Comparison of ENCODE assay signal across 9 cellular contexts in the genomic region with DNA sequence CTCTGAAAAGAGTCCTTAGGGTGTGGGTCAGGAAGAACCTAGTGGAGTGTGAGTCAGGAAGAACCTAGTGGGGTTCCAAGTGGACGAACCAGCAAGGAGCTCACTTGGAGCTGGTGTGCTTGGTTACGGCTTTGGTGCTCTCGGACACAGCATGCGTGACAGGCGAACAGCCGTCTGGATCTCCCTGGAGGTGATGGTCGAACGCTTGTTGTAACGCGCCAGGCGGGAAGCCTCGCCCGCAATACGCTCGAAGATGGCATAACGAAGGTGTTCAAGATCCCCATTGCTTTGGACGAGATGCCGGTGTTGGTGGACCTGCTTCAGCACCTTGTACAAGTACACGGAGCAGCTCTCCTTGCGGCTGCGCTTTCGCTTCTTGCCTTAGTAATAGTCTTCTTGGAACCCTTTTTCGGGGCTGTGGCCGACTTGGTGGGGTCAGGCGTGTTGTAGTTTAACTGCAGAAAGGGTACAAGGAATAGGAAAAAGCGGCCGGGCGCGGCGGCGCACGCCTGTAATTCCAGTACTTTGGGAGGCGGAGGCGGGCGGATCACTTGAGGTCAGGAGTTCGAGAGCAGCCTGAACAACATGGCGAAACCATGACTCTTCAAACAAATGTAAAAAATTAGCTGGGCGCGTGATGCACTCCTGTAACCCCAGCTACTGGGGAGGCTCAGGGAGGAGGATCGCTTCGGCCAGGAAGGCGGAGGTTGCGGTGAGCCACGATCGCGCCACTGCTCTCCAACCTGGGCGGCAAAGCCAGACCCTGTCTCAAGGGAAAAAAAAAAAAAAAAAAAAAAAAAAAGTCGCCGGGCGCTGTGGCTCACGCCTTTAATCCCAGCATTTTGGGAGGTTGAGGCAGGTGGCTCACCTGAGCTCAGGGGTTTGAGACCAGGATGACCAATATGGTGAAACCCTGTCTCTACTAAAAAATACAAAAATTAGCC. TPM values are rescaled to one million over a fixed set of nuclear protein-coding genes. Genes with fewer than 3 reads are reported as not detected.
DNase-seq lines count a peak whose midpoint lies in the region; ATAC-seq and TF ChIP-seq lines count a peak whose summit lies in the region.
"Had no signal": no experiment of that assay in that cellular context is flagged by ENCODE, and none has a peak within 500 bp of the region (broad histone marks: within the 10 kb centered on the region; RNA-seq: fewer than 3 reads in every experiment).

No MANE protein-coding gene starts in this region.

- DNase-seq in ELR (ENCODE audit: low read depth) = peak; percentile 54
- peak in 2 of 3 donors; percentile 54 to 57 for DNase-seq in Peyer's patch
- no peak for DNase-seq in neural progenitor cell (ENCODE audit: low spot score)
- no peak for DNase-seq in NK-92 (lab: John Stamatoyannopoulos, UW; ENCODE audit: unreplicated experiment)

- no peak overlapping the region for H2AFZ ChIP-seq in neural progenitor cell (replicated peaks)

- ATAC-seq in HG02852 (IDR thresholded peaks at IDR 0.05; ENCODE audit: unreplicated experiment) (no peak), GM19023 (IDR thresholded peaks at IDR 0.05; ENCODE audit: unreplicated experiment) (no peak), GM18502 (IDR thresholded peaks at IDR 0.05; ENCODE audit: poor library complexity, unreplicated experiment) (no peak)

- peaks cover 6% of the 10 kb centered on the region for H3K36me3 Mint-ChIP-seq in neural progenitor cell

- H3K9me3 ChIP-seq in Peyer's patch (no peaks in the 10 kb centered on the region), duodenal mucosa (ENCODE audit: control insufficient read depth in 1 of 2, low read length in 2 of 2) (no peaks in the 10 kb centered on the region), neural progenitor cell (ENCODE audit: low read depth) (no peaks in the 10 kb centered on the region)

- no peak overlapping the region for H3K27ac Mint-ChIP-seq in neural progenitor cell

- peak overlapping the region; percentile 53 to 86 (median 63) for H3K4me3 ChIP-seq in Peyer's patch
- H3K4me3 ChIP-seq in duodenal mucosa (ENCODE audit: low read depth in 1 of 2, low read length in 2 of 2) = peak overlapping the region; percentile 78 to 85
- H3K4me3 ChIP-seq in neural progenitor cell = no peak overlapping the region

- H3K79me2 ChIP-seq in neural progenitor cell (ENCODE audit: low read depth) = no peaks in the 10 kb centered on the region

- H3F3A ChIP-seq in neural progenitor cell (ENCODE audit: low read depth) = peaks cover 32% of the 10 kb centered on the region

- peaks cover 18% of the 10 kb centered on the region for H3K4me1 Mint-ChIP-seq in neural progenitor cell

- H3K27me3 ChIP-seq in Peyer's patch (no peaks in the 10 kb centered on the region), duodenal mucosa (ENCODE audit: control insufficient read depth in 1 of 2, insufficient read depth in 2 of 2, low read length in 2 of 2) (no peaks in the 10 kb centered on the region), neural progenitor cell (no peaks in the 10 kb centered on the region)

- peaks cover 19% of the 10 kb centered on the region for H3K9me3 Mint-ChIP-seq in neural progenitor cell

- H3K9ac ChIP-seq in duodenal mucosa (ENCODE audit: low read depth in 1 of 2, low read length in 2 of 2) = peak overlapping the region; percentile 72 to 77
- H3K9ac ChIP-seq in neural progenitor cell = no peak overlapping the region

- H3K4me1 ChIP-seq in Peyer's patch = peaks cover 0 to 29% (median 5%) of the 10 kb centered on the region in 4 donors
- H3K4me1 ChIP-seq in duodenal mucosa (ENCODE audit: control insufficient read depth in 1 of 2, insufficient read depth in 2 of 2, low read length in 2 of 2) = peaks cover 12 to 29% of the 10 kb centered on the region in 2 donors
- peaks cover 9% of the 10 kb centered on the region for H3K4me1 ChIP-seq in neural progenitor cell

- peak overlapping the region; percentile 97 for H3K4me3 Mint-ChIP-seq in neural progenitor cell

- peaks cover 17% of the 10 kb centered on the region for H3K27me3 Mint-ChIP-seq in neural progenitor cell (ENCODE audit: insufficient read depth, low read depth)

- H3K27ac ChIP-seq in Peyer's patch = peak overlapping the region; percentile 71 to 85 (median 80)
- no peak overlapping the region for H3K27ac ChIP-seq in duodenal mucosa (ENCODE audit: low read depth, low read length)
- no peak overlapping the region for H3K27ac ChIP-seq in neural progenitor cell

- H3K36me3 ChIP-seq in Peyer's patch = no peaks in the 10 kb centered on the region
- H3K36me3 ChIP-seq in duodenal mucosa (ENCODE audit: control insufficient read depth in 1 of 2, insufficient read depth in 2 of 2, low read length in 2 of 2) = no peaks in the 10 kb centered on the region
- no peaks in the 10 kb centered on the region for H3K36me3 ChIP-seq in neural progenitor cell

- no peak overlapping the region for H3K4me2 ChIP-seq in neural progenitor cell

- peaks cover 7% of the 10 kb centered on the region for H4K20me1 ChIP-seq in neural progenitor cell (ENCODE audit: low read depth)

- TF ChIP-seq CTCF in Peyer's patch (IDR thresholded peaks at IDR 0.05) (no peak), neural progenitor cell (IDR thresholded peaks at IDR 0.05) (no peak)

- TF ChIP-seq POLR2A in Peyer's patch (IDR thresholded peaks at IDR 0.05) = no peak

RNA-seq across cellular contexts. Expression of gene OR2B2, which starts 48.0 kb away (rescaled TPM):
- not detected for total RNA-seq in Peyer's patch
- total RNA-seq in neural progenitor cell (ENCODE audit: low replicate concordance) = not detected in 2 replicates
- total RNA-seq: SK-MEL-5 had no signal

Comparison
In these comparisons a context has a peak if more than half of its experiments do, and no peak if none do; other contexts are left out.
1. DNase-seq: peak in ELR (single experiment) and Peyer's patch (2 of 3); none in neural progenitor cell (single experiment) and NK-92 (single experiment).
2. H3K27ac ChIP-seq: peak in Peyer's patch (4 of 4); none in duodenal mucosa (single experiment) and neural progenitor cell (single experiment).